12 cellular contexts compared by ENCODE assay signal in genomic region chr6:132259070-132259469, GRCh38.
DNase-seq lines count a peak whose midpoint lies in the region; ATAC-seq, FAIRE-seq and TF ChIP-seq lines count a peak whose summit lies in the region.
"Had no signal": no experiment of that assay in that cellular context is flagged by ENCODE, and none has a peak within 500 bp of the region (broad histone marks: within the 10 kb centered on the region; RNA-seq: fewer than 3 reads in every experiment).

No MANE protein-coding gene starts in this region.

- in situ Hi-C loops in astrocyte of the spinal cord (cut with HindIII; ENCODE audit: low sequenced_read_pairs), result no loop called here

- H3K9ac ChIP-seq in kidney (ENCODE audit: low read length in 2 of 2), result no peak overlapping the region

- H3K27ac Mint-ChIP-seq in activated naive CD4-positive, alpha-beta T cell treated with anti-CD3 and anti-CD28 coated beads, Interleukin-2, amount 50 U/mL, for 72 hours, result no peak overlapping the region

- H3K9me3 ChIP-seq in kidney (ENCODE audit: control insufficient read depth in 1 of 2, low read length in 2 of 2), result no peaks in the 10 kb centered on the region
- H3K9me3 ChIP-seq: ovary had no signal

- no peaks in the 10 kb centered on the region for H3K36me3 Mint-ChIP-seq in activated naive CD4-positive, alpha-beta T cell treated with anti-CD3 and anti-CD28 coated beads, Interleukin-2, amount 50 U/mL, for 72 hours

- no peak overlapping the region for H3K27ac ChIP-seq in kidney (ENCODE audit: low read depth in 2 of 2, low read length in 2 of 2)
- H3K27ac ChIP-seq: ovary had no signal

- H3K9me3 Mint-ChIP-seq in activated naive CD4-positive, alpha-beta T cell treated with anti-CD3 and anti-CD28 coated beads, Interleukin-2, amount 50 U/mL, for 72 hours, result no peaks in the 10 kb centered on the region

- H3K4me3 ChIP-seq in AG10803 (ENCODE audit: low read length) (no peak overlapping the region), astrocyte of the spinal cord (ENCODE audit: low read depth, low read length) (no peak overlapping the region), kidney (ENCODE audit: low read length in 2 of 2) (no peak overlapping the region)
- H3K4me3 ChIP-seq: ovary had no signal

- intact Hi-C loops in kidney (cut with DNase I), result no loop called here

- no peak for ATAC-seq in activated naive CD4-positive, alpha-beta T cell treated with anti-CD3 and anti-CD28 coated beads, Interleukin-2, amount 50 U/mL, for 72 hours
- no peak for ATAC-seq in HG03565 (IDR thresholded peaks at IDR 0.05; ENCODE audit: unreplicated experiment)

- FAIRE-seq in kidney (lab: Jason Lieb, UNC), result no peak

- TF ChIP-seq CTCF in AG10803 (conservative IDR thresholded peaks at IDR 0.05; ENCODE audit: low read length), result peak; percentile 63
- TF ChIP-seq CTCF in astrocyte of the spinal cord (IDR thresholded peaks at IDR 0.05; ENCODE audit: low read depth, low read length), result peak; percentile 41
- TF ChIP-seq CTCF in kidney (IDR thresholded peaks at IDR 0.05; ENCODE audit: borderline replicate concordance, extremely low read depth, insufficient read depth), result peak; percentile 18

- DNase-seq in AG10803 (ENCODE audit: low read depth) (peak; percentile 52), HuH-7 (ENCODE audit: low spot score) (peak; percentile 22), astrocyte of the spinal cord (ENCODE audit: low read depth, low spot score) (peak; percentile 52), kidney (no peak), RPMI8226 (no peak), SIG-M5 treated with dmso at 0.1 percent for 504 hours (lab: John Stamatoyannopoulos, UW; ENCODE audit: unreplicated experiment) (no peak)
- DNase-seq in activated naive CD4-positive, alpha-beta T cell treated with anti-CD3 and anti-CD28 coated beads, Interleukin-2, amount 50 U/mL, for 72 hours (ENCODE audit: low spot score in 2 of 2), result no peak
- DNase-seq: activated gamma-delta T cell, DMS79 treated with DMSO at 0.1 percent for 48 hours, ovary, T1000 had no signal

- no peaks in the 10 kb centered on the region for H3K4me1 ChIP-seq in kidney (ENCODE audit: control insufficient read depth in 1 of 2, insufficient read depth in 1 of 2, low read depth in 1 of 2, low read length in 2 of 2)

- H3K36me3 ChIP-seq in kidney (ENCODE audit: control insufficient read depth in 1 of 2, insufficient read depth in 2 of 2, low read length in 2 of 2), result no peaks in the 10 kb centered on the region
- H3K36me3 ChIP-seq: ovary had no signal

Comparison
In these comparisons a context has a peak if more than half of its experiments do, and no peak if none do; other contexts are left out.
1. DNase-seq: peak in AG10803 (single experiment), HuH-7 (single experiment) and astrocyte of the spinal cord (single experiment); none in kidney (single experiment), activated naive CD4-positive, alpha-beta T cell treated with anti-CD3 and anti-CD28 coated beads, Interleukin-2, amount 50 U/mL, for 72 hours (0 of 2), RPMI8226 (single experiment) and SIG-M5 treated with dmso at 0.1 percent for 504 hours (single experiment).
2. Peak in every context shown above with its lines, with median percentiles within 50 percentile points of each other: CTCF ChIP-seq.